ENCODE assay signal across 1 cellular context in the genomic region with DNA sequence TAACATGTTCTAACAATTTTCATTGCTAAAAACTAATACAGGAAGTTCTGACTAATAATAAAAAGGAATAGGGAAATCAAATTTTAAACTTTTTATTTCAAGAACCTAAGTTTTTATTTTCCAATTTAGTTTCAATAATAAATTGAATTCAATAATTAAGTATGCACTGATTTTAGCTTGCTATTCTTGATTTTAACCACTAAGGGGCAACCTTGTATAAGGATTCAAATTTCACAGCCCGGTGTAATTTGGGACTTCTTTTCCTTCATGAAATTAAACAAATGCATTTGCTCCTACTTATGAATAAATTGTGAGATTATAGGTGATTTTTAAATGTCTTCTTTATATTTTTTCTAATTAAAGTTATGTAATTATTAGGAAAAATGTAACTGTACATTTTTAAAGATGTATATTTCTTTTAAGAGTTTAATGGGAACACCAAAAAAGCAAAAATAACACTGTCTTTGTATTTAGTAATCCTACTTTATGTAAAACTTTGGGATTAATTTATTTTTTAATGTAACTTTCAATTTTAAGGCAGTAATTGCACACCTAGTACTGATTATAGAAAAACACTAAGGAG.
TF ChIP-seq lines count a peak whose summit lies in the region.

No MANE protein-coding gene starts in this region.

TF ChIP-seq in GM23338, 12 proteins besides CTCF, POLR2A, EP300 and RAD21 (continued from another document):
- TF ChIP-seq, protein P1, sequence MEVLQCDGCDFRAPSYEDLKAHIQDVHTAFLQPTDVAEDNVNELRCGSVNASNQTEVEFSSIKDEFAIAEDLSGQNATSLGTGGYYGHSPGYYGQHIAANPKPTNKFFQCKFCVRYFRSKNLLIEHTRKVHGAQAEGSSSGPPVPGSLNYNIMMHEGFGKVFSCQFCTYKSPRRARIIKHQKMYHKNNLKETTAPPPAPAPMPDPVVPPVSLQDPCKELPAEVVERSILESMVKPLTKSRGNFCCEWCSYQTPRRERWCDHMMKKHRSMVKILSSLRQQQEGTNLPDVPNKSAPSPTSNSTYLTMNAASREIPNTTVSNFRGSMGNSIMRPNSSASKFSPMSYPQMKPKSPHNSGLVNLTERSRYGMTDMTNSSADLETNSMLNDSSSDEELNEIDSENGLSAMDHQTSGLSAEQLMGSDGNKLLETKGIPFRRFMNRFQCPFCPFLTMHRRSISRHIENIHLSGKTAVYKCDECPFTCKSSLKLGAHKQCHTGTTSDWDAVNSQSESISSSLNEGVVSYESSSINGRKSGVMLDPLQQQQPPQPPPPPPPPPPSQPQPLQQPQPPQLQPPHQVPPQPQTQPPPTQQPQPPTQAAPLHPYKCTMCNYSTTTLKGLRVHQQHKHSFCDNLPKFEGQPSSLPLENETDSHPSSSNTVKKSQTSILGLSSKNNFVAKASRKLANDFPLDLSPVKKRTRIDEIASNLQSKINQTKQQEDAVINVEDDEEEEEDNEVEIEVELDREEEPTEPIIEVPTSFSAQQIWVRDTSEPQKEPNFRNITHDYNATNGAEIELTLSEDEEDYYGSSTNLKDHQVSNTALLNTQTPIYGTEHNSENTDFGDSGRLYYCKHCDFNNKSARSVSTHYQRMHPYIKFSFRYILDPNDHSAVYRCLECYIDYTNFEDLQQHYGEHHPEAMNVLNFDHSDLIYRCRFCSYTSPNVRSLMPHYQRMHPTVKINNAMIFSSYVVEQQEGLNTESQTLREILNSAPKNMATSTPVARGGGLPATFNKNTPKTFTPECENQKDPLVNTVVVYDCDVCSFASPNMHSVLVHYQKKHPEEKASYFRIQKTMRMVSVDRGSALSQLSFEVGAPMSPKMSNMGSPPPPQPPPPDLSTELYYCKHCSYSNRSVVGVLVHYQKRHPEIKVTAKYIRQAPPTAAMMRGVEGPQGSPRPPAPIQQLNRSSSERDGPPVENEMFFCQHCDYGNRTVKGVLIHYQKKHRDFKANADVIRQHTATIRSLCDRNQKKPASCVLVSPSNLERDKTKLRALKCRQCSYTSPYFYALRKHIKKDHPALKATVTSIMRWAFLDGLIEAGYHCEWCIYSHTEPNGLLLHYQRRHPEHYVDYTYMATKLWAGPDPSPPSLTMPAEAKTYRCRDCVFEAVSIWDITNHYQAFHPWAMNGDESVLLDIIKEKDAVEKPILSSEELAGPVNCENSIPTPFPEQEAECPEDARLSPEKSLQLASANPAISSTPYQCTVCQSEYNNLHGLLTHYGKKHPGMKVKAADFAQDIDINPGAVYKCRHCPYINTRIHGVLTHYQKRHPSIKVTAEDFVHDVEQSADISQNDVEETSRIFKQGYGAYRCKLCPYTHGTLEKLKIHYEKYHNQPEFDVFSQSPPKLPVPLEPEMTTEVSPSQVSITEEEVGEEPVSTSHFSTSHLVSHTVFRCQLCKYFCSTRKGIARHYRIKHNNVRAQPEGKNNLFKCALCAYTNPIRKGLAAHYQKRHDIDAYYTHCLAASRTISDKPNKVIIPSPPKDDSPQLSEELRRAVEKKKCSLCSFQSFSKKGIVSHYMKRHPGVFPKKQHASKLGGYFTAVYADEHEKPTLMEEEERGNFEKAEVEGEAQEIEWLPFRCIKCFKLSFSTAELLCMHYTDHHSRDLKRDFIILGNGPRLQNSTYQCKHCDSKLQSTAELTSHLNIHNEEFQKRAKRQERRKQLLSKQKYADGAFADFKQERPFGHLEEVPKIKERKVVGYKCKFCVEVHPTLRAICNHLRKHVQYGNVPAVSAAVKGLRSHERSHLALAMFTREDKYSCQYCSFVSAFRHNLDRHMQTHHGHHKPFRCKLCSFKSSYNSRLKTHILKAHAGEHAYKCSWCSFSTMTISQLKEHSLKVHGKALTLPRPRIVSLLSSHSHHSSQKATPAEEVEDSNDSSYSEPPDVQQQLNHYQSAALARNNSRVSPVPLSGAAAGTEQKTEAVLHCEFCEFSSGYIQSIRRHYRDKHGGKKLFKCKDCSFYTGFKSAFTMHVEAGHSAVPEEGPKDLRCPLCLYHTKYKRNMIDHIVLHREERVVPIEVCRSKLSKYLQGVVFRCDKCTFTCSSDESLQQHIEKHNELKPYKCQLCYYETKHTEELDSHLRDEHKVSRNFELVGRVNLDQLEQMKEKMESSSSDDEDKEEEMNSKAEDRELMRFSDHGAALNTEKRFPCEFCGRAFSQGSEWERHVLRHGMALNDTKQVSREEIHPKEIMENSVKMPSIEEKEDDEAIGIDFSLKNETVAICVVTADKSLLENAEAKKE (CRISPR knock-in tag; IDR thresholded peaks at IDR 0.05), result no peak
- no peak for TF ChIP-seq CREB1 (CRISPR knock-in tag; IDR thresholded peaks at IDR 0.05; ENCODE audit: low read depth)
- TF ChIP-seq ZNF331 (CRISPR knock-in tag; IDR thresholded peaks at IDR 0.05; ENCODE audit: low read depth), result no peak
- TF ChIP-seq, protein P2, sequence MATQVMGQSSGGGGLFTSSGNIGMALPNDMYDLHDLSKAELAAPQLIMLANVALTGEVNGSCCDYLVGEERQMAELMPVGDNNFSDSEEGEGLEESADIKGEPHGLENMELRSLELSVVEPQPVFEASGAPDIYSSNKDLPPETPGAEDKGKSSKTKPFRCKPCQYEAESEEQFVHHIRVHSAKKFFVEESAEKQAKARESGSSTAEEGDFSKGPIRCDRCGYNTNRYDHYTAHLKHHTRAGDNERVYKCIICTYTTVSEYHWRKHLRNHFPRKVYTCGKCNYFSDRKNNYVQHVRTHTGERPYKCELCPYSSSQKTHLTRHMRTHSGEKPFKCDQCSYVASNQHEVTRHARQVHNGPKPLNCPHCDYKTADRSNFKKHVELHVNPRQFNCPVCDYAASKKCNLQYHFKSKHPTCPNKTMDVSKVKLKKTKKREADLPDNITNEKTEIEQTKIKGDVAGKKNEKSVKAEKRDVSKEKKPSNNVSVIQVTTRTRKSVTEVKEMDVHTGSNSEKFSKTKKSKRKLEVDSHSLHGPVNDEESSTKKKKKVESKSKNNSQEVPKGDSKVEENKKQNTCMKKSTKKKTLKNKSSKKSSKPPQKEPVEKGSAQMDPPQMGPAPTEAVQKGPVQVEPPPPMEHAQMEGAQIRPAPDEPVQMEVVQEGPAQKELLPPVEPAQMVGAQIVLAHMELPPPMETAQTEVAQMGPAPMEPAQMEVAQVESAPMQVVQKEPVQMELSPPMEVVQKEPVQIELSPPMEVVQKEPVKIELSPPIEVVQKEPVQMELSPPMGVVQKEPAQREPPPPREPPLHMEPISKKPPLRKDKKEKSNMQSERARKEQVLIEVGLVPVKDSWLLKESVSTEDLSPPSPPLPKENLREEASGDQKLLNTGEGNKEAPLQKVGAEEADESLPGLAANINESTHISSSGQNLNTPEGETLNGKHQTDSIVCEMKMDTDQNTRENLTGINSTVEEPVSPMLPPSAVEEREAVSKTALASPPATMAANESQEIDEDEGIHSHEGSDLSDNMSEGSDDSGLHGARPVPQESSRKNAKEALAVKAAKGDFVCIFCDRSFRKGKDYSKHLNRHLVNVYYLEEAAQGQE (IDR thresholded peaks at IDR 0.05; ENCODE audit: unreplicated experiment), result no peak
- TF ChIP-seq EZH2phosphoT487 (IDR thresholded peaks at IDR 0.05; ENCODE audit: unreplicated experiment), result no peak
- no peak for TF ChIP-seq NANOG (IDR thresholded peaks at IDR 0.05; ENCODE audit: borderline replicate concordance)
- TF ChIP-seq POLR2AphosphoS5 (IDR thresholded peaks at IDR 0.05; ENCODE audit: low read depth), result no peak
- TF ChIP-seq, protein P3, sequence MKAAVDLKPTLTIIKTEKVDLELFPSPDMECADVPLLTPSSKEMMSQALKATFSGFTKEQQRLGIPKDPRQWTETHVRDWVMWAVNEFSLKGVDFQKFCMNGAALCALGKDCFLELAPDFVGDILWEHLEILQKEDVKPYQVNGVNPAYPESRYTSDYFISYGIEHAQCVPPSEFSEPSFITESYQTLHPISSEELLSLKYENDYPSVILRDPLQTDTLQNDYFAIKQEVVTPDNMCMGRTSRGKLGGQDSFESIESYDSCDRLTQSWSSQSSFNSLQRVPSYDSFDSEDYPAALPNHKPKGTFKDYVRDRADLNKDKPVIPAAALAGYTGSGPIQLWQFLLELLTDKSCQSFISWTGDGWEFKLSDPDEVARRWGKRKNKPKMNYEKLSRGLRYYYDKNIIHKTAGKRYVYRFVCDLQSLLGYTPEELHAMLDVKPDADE (IDR thresholded peaks at IDR 0.05), result no peak
- TF ChIP-seq STAT1 (IDR thresholded peaks at IDR 0.05; ENCODE audit: unreplicated experiment), result no peak
- no peak for TF ChIP-seq EZH2 (IDR thresholded peaks at IDR 0.05; ENCODE audit: low read depth, unreplicated experiment)
